Comparison of ENCODE assay signal across 8 cellular contexts in genomic region chr1:24643362-24644346, GRCh38. TPM values are rescaled to one million over a fixed set of nuclear protein-coding genes. Genes with fewer than 3 reads are reported as not detected.
DNase-seq lines count a peak whose midpoint lies in the region; ATAC-seq, FAIRE-seq and TF ChIP-seq lines count a peak whose summit lies in the region.

No MANE protein-coding gene starts in this region.

- H3K27ac ChIP-seq in keratinocyte (ENCODE audit: control insufficient read depth, insufficient read depth, low read length): peak overlapping the region; percentile 91

- peaks cover 8 to 29% of the 10 kb centered on the region in 2 experiments for H3K36me3 ChIP-seq in keratinocyte (ENCODE audit: control insufficient read depth in 2 of 2, extremely low read depth in 1 of 2, insufficient read depth in 2 of 2, low read length in 2 of 2)

- peak overlapping the region; percentile 64 for H2AFZ ChIP-seq in keratinocyte (ENCODE audit: control insufficient read depth, low read length)

- H3K9me3 ChIP-seq in keratinocyte (ENCODE audit: control insufficient read depth, low read depth, low read length): no peaks in the 10 kb centered on the region

- DNase-seq in AG08395 (ENCODE audit: low spot score) (peak; percentile 38), RPMI8226 (peak; percentile 52), keratinocyte (ENCODE audit: low read depth, low spot score) (no peak), globus pallidus (ENCODE audit: low spot score) (no peak)
- DNase-seq in stimulated activated CD4-positive, alpha-beta T cell treated with anti-CD3 and anti-CD28 coated beads, Interleukin-4, amount 100 ng/mL, for 48 hours (ENCODE audit: low read depth in 2 of 2): peak; percentile 34 to 37

- ATAC-seq in GM18498 (IDR thresholded peaks at IDR 0.05; ENCODE audit: unreplicated experiment) (peak; percentile 31), HG02973 (IDR thresholded peaks at IDR 0.05; ENCODE audit: unreplicated experiment) (peak; percentile 5)

- peaks cover 41% of the 10 kb centered on the region for H3K36me3 Mint-ChIP-seq in brain

- H3K4me2 ChIP-seq in keratinocyte (ENCODE audit: control insufficient read depth, extremely low read depth, insufficient read depth, low read depth, low read length): peak overlapping the region; percentile 84

- H3K27ac Mint-ChIP-seq in brain: peak overlapping the region; percentile 90 to 100 (median 99)

- H3K9ac ChIP-seq in keratinocyte (ENCODE audit: control insufficient read depth, extremely low read depth, insufficient read depth, low read length): peak overlapping the region; percentile 95

- H4K20me1 ChIP-seq in keratinocyte (ENCODE audit: control insufficient read depth, extremely low read depth, insufficient read depth, low read length): peaks cover 6% of the 10 kb centered on the region

- no peak for FAIRE-seq in keratinocyte (lab: Jason Lieb, UNC)

- peaks cover 21% of the 10 kb centered on the region for H3K4me1 ChIP-seq in keratinocyte (ENCODE audit: control insufficient read depth, extremely low read depth, insufficient read depth, low read length)

- H3K27me3 Mint-ChIP-seq in brain: peaks cover 4% of the 10 kb centered on the region

- no peak for TF ChIP-seq CTCF in brain (conservative IDR thresholded peaks at IDR 0.05)
- no peak for TF ChIP-seq CTCF in keratinocyte (optimal IDR thresholded peaks at IDR 0.05 in 1 of 3, IDR thresholded peaks at IDR 0.05 in 1 of 3, conservative IDR thresholded peaks at IDR 0.05 in 1 of 3; ENCODE audit: extremely low read depth in 1 of 3, insufficient read depth in 2 of 3, low read length in 3 of 3)

- no peaks in the 10 kb centered on the region for H3K27me3 ChIP-seq in keratinocyte (ENCODE audit: control insufficient read depth, extremely low read depth, insufficient read depth, low read length)

- peak overlapping the region; percentile 75 to 90 (median 88) for H3K4me3 ChIP-seq in keratinocyte (ENCODE audit: control insufficient read depth in 2 of 3, extremely low read depth in 1 of 3, insufficient read depth in 2 of 3, low read depth in 1 of 3, low read length in 3 of 3)

- H3K79me2 ChIP-seq in keratinocyte (ENCODE audit: control insufficient read depth, insufficient read depth, low read length): peaks cover 52% of the 10 kb centered on the region

- H3K9me3 Mint-ChIP-seq in brain: peaks cover 0 to 4% (median 0%) of the 10 kb centered on the region in 5 experiments

- dilution Hi-C loops in keratinocyte (cut with MboI; ENCODE audit: extremely low pct_ligation_motif_present, low sequenced_read_pairs): no loop called here

- peaks cover 53% of the 10 kb centered on the region for H3K4me1 Mint-ChIP-seq in brain

- H3K4me3 Mint-ChIP-seq in brain: peak overlapping the region; percentile 95 to 99 (median 98)

- no peaks in the 10 kb centered on the region for H3K9me1 ChIP-seq in keratinocyte (ENCODE audit: control insufficient read depth, extremely low read depth, insufficient read depth, low read length)

RNA-seq across cellular contexts. Expression of gene SRRM1, which starts 0.6 kb away (rescaled TPM):
- polyA plus RNA-seq in brain (ENCODE audit: insufficient read depth, low read depth, low replicate concordance): 36.3 TPM
- polyA plus RNA-seq in keratinocyte: 29.7 to 79.3 TPM (median 56.1 TPM) in 3 replicates
- 235 TPM for polyA plus RNA-seq in keratinocyte (2011; ENCODE audit: low read depth)
- polyA plus RNA-seq in keratinocyte (2011; cell fraction: cytosol; rRNA removed): 57.5 and 59.9 TPM in 2 replicates
- polyA plus RNA-seq in keratinocyte (2011; cell fraction: nucleus; rRNA removed): 124 and 130 TPM in 2 replicates
- polyA plus RNA-seq in keratinocyte (2012; ENCODE audit: low replicate concordance): 66.9 and 70.8 TPM in 2 replicates
- 40.5 to 79.4 TPM (median 65.6 TPM) in 3 replicates for polyA minus RNA-seq in keratinocyte
- polyA minus RNA-seq in keratinocyte (2011; cell fraction: cytosol; rRNA and poly(A)+ RNA removed): 24.0 TPM
- polyA minus RNA-seq in keratinocyte (2011; cell fraction: nucleus; rRNA and poly(A)+ RNA removed): 44.9 and 73.5 TPM in 2 replicates

Comparison
In these comparisons a context has a peak if more than half of its experiments do, and no peak if none do; other contexts are left out.
1. DNase-seq: peak in AG08395 (single experiment), RPMI8226 (single experiment) and stimulated activated CD4-positive, alpha-beta T cell treated with anti-CD3 and anti-CD28 coated beads, Interleukin-4, amount 100 ng/mL, for 48 hours (2 of 2); none in keratinocyte (single experiment) and globus pallidus (single experiment).